In genomic region chr7:1569440-1569832, GRCh38 we compare ENCODE assay signal across 8 cellular contexts. TPM values are rescaled to one million over a fixed set of nuclear protein-coding genes. Genes with fewer than 3 reads are reported as not detected.
DNase-seq lines count a peak whose midpoint lies in the region; ATAC-seq, FAIRE-seq and TF ChIP-seq lines count a peak whose summit lies in the region.

No MANE protein-coding gene starts in this region.

- no peaks in the 10 kb centered on the region for H3K9me3 ChIP-seq in astrocyte (ENCODE audit: insufficient read depth, low read depth, low read length)

- H3K79me2 ChIP-seq in astrocyte (ENCODE audit: insufficient read depth, low read length): peaks cover 19% of the 10 kb centered on the region
- H3K79me2 ChIP-seq in mesendoderm (ENCODE audit: control insufficient read depth, insufficient read depth, low read length): no peaks in the 10 kb centered on the region

- no peaks in the 10 kb centered on the region for H3K79me1 ChIP-seq in mesendoderm (ENCODE audit: low read length)

- H3K27ac Mint-ChIP-seq in HFFc6: peak overlapping the region; percentile 69
- peak overlapping the region; percentile 94 for H3K27ac Mint-ChIP-seq in astrocyte (ENCODE audit: unreplicated experiment)

- H3K23ac ChIP-seq in mesendoderm (ENCODE audit: low read length): no peak overlapping the region

- no peaks in the 10 kb centered on the region for H3K36me3 ChIP-seq in astrocyte (ENCODE audit: insufficient read depth, low read length)
- H3K36me3 ChIP-seq in mesendoderm (ENCODE audit: control insufficient read depth, insufficient read depth, low read length): no peaks in the 10 kb centered on the region

- peaks cover 33% of the 10 kb centered on the region for H3K4me1 ChIP-seq in astrocyte (ENCODE audit: insufficient read depth, low read length)
- peaks cover 6% of the 10 kb centered on the region for H3K4me1 ChIP-seq in mesendoderm (ENCODE audit: control insufficient read depth, low read depth, low read length)

- H4K5ac ChIP-seq in mesendoderm (ENCODE audit: low read length): no peak overlapping the region

- H3K9ac ChIP-seq in astrocyte (ENCODE audit: low read length) (peak overlapping the region; percentile 96), mesendoderm (ENCODE audit: low read length) (peak overlapping the region; percentile 78)

- H4K20me1 ChIP-seq in astrocyte (ENCODE audit: insufficient read depth, low read length): peaks cover 8% of the 10 kb centered on the region

- H2AFZ ChIP-seq in astrocyte (ENCODE audit: low read depth, low read length): peak overlapping the region; percentile 57

- H3K4me3 Mint-ChIP-seq in HFFc6: peak overlapping the region; percentile 86
- H3K4me3 Mint-ChIP-seq in astrocyte (ENCODE audit: unreplicated experiment): peak overlapping the region; percentile 89

- peak overlapping the region; percentile 81 for H3K4me3 ChIP-seq in astrocyte (ENCODE audit: insufficient read depth, low read depth, low read length)
- peak overlapping the region; percentile 36 for H3K4me3 ChIP-seq in mesendoderm (ENCODE audit: low read length)

- H3K4me1 Mint-ChIP-seq in HFFc6 (ENCODE audit: low read depth) (peaks cover 40% of the 10 kb centered on the region), astrocyte (ENCODE audit: low read depth, unreplicated experiment) (peaks cover 35% of the 10 kb centered on the region)

- H2BK120ac ChIP-seq in mesendoderm (ENCODE audit: low read depth, low read length): no peak overlapping the region

- WGBS in mesendoderm (ENCODE audit: extremely low coverage, insufficient coverage, low lambda C conversion rate): no CpG with 5 or more reads among the region's 27 CpGs

- no peak overlapping the region for H2AK5ac ChIP-seq in mesendoderm (ENCODE audit: low read length)

- peak overlapping the region; percentile 78 for H3K56ac ChIP-seq in mesendoderm (ENCODE audit: low read length)

- no peak overlapping the region for H4K8ac ChIP-seq in mesendoderm (ENCODE audit: low read depth, low read length)

- peak overlapping the region; percentile 88 for H3K4me2 ChIP-seq in astrocyte (ENCODE audit: low read length)
- no peak overlapping the region for H3K4me2 ChIP-seq in mesendoderm (ENCODE audit: low read length)

- no peaks in the 10 kb centered on the region for H3K9me3 Mint-ChIP-seq in HFFc6
- H3K9me3 Mint-ChIP-seq in astrocyte (ENCODE audit: unreplicated experiment): no peaks in the 10 kb centered on the region

- H3K36me3 Mint-ChIP-seq in HFFc6 (ENCODE audit: low read depth): peaks cover 33% of the 10 kb centered on the region
- H3K36me3 Mint-ChIP-seq in astrocyte (ENCODE audit: low read depth, unreplicated experiment): peaks cover 6% of the 10 kb centered on the region

- peak overlapping the region; percentile 77 for H3K18ac ChIP-seq in mesendoderm (ENCODE audit: low read length)

- no peak for TF ChIP-seq CTCF in 22Rv1 (IDR thresholded peaks at IDR 0.05)
- no peak for TF ChIP-seq CTCF in HFFc6 (IDR thresholded peaks at IDR 0.05)
- TF ChIP-seq CTCF in astrocyte (IDR thresholded peaks at IDR 0.05; ENCODE audit: insufficient read depth, low read depth, low read length): no peak

- H2BK15ac ChIP-seq in mesendoderm (replicated peaks; ENCODE audit: low read depth): no peak overlapping the region

- DNase-seq in HFFc6: no peak
- no peak for DNase-seq in astrocyte (ENCODE audit: low read depth)
- no peak for DNase-seq in mesendoderm
- no peak for DNase-seq in NCI-H2081 treated with DMSO at 0.1 percent for 48 hours (lab: John Stamatoyannopoulos, UW)
- DNase-seq in NK-92 (lab: John Stamatoyannopoulos, UW; ENCODE audit: unreplicated experiment): no peak
- DNase-seq in globus pallidus (ENCODE audit: low spot score): no peak

- FAIRE-seq in astrocyte (lab: Jason Lieb, UNC): no peak

- no peak overlapping the region for H3K4ac ChIP-seq in mesendoderm (ENCODE audit: low read depth, low read length)

- H3K27me3 Mint-ChIP-seq in HFFc6 (ENCODE audit: insufficient read depth) (no peaks in the 10 kb centered on the region; the same call in 1 of the 2 replicates), astrocyte (ENCODE audit: low read depth, unreplicated experiment) (no peaks in the 10 kb centered on the region)

- H3K27me3 ChIP-seq in astrocyte (ENCODE audit: insufficient read depth, low read length) (no peaks in the 10 kb centered on the region), mesendoderm (ENCODE audit: insufficient read depth, low read length, poor library complexity) (no peaks in the 10 kb centered on the region)

- no peak for ATAC-seq in HG03442 (IDR thresholded peaks at IDR 0.05; ENCODE audit: unreplicated experiment)

- H2BK5ac ChIP-seq in mesendoderm (ENCODE audit: low read length): no peak overlapping the region

- H3K27ac ChIP-seq in 22Rv1: peak overlapping the region; percentile 78
- H3K27ac ChIP-seq in astrocyte (ENCODE audit: low read depth, low read length): peak overlapping the region; percentile 97
- H3K27ac ChIP-seq in mesendoderm (ENCODE audit: low read depth, low read length): no peak overlapping the region

RNA-seq across cellular contexts. Expression of gene PSMG3, which starts 0.4 kb away (rescaled TPM):
- 10 to 100 TPM; 25.6 to 31.0 (median 28.2) TPM for total RNA-seq in HFFc6 (2021; fragmentation: NEBNext Ultra II Directional; extraction: Animal tissue kit (Norgen Biotek cat#: 25700))
- 30.3 and 33.6 TPM in 2 replicates for total RNA-seq in astrocyte
- polyA plus RNA-seq in mesendoderm (2013, experiment 1 of 2): 13.5 TPM
- polyA plus RNA-seq in mesendoderm (2013, experiment 2 of 2): 12.9 TPM

RNA-seq across cellular contexts. Expression of gene TMEM184A, which starts 13.4 kb away (rescaled TPM):
- 1 to 10 TPM in 5 of 6 experiments, under 1 TPM in 1; 0.79 to 2.0 (median 1.5) TPM for total RNA-seq in HFFc6 (2021; fragmentation: NEBNext Ultra II Directional; extraction: Animal tissue kit (Norgen Biotek cat#: 25700))
- 1.8 and 2.1 TPM in 2 replicates for total RNA-seq in astrocyte
- 0.72 TPM for polyA plus RNA-seq in mesendoderm (2013, experiment 1 of 2)
- 0.78 TPM for polyA plus RNA-seq in mesendoderm (2013, experiment 2 of 2)

RNA-seq across cellular contexts. Expression of gene MAFK, which starts 38.9 kb away (rescaled TPM):
- 10 to 100 TPM; 29.8 to 43.7 (median 31.5) TPM for total RNA-seq in HFFc6 (2021; fragmentation: NEBNext Ultra II Directional; extraction: Animal tissue kit (Norgen Biotek cat#: 25700))
- 36.2 and 36.6 TPM in 2 replicates for total RNA-seq in astrocyte
- 5.8 TPM for polyA plus RNA-seq in mesendoderm (2013, experiment 1 of 2)
- polyA plus RNA-seq in mesendoderm (2013, experiment 2 of 2): 5.8 TPM
